Comparison of ENCODE assay signal across 3 cellular contexts in the genomic region with DNA sequence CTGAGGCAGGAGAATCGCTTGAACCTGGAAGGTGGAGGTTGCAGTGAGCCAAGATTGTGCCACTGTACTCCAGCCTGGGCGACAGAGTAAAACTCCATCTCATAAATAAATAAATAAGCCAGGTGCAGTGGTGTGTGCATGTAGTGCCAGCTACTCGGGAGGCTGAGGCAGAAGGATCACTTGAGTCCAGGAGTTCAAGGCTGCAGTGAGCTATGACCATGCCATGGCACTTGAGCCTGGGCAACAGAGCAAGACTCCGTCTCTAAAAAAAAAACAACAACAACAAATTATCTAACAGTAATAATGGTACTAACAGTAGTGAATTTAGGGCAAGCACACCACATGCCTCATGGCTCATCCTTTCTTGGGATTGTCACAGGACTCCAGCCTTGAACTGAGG. TPM values are rescaled to one million over a fixed set of nuclear protein-coding genes. Genes with fewer than 3 reads are reported as not detected.
"Had no signal": no experiment of that assay in that cellular context is flagged by ENCODE, and none has a peak within 500 bp of the region (broad histone marks: within the 10 kb centered on the region; RNA-seq: fewer than 3 reads in every experiment).

No MANE protein-coding gene starts in this region.

RNA-seq across cellular contexts. Expression of a gene that starts 41.3 kb away (rescaled TPM):
- total RNA-seq: lung microvascular endothelial cell, myocyte had no signal
- polyA plus RNA-seq: naive thymus-derived CD4-positive, alpha-beta T cell had no signal
